22 cellular contexts compared by ENCODE assay signal in the genomic region with DNA sequence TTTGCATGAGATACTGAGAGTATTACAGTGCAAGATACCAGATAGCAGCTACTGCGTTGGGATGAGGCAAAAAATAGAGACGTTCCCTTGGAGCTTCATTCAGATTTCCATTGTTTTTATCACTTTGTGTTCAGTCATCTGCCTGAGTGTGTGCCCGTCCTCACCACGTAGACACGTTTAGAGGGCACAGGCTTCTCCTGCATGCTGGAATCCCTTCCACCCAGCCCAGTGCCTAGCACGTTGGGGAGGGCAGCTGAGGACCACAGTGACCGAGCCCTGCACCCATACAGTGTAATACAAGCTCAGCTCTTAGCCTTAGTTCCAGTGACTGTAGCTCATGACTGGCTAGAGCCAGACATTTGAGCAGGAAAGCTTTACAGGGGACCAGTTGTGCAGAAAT.
DNase-seq lines count a peak whose midpoint lies in the region; ATAC-seq, FAIRE-seq and TF ChIP-seq lines count a peak whose summit lies in the region.
"Had no signal": no experiment of that assay in that cellular context is flagged by ENCODE, and none has a peak within 500 bp of the region (broad histone marks: within the 10 kb centered on the region; RNA-seq: fewer than 3 reads in every experiment).

No MANE protein-coding gene starts in this region.

- 68 to 87% (median 74%) methylated on average over 7 of the region's 7 CpGs for WGBS in heart left ventricle, 4 donors
- WGBS in H1 (ENCODE audit: extremely low coverage in 1 of 2, insufficient coverage in 1 of 2, insufficient read length in 1 of 2, insufficient replicate concordance in 2 of 2, low coverage in 1 of 2, low lambda C conversion rate in 2 of 2, missing lambda C conversion rate in 1 of 2), 2 experiments = 91% methylated on average over 7 of the region's 7 CpGs; no CpG with 5 or more reads in 1 of the 2 experiments

- H3K27ac ChIP-seq in heart left ventricle (no peak overlapping the region), right atrium auricular region (no peak overlapping the region), GM23338 (ENCODE audit: low read depth) (no peak overlapping the region), H1 (ENCODE audit: low read depth, low read length) (no peak overlapping the region)
- H3K27ac ChIP-seq: 22Rv1; A549; BLaER1 treated with 17β-estradiol and CSF1 and Interleukin-3, amounts not matched to agents 10 nM and 100 nM; C4-2B had no signal

- peaks cover 0 to 11% (median 0%) of the 10 kb centered on the region in 12 donors for H3K4me1 ChIP-seq in heart left ventricle
- peaks cover 0 to 10% of the 10 kb centered on the region in 2 donors for H3K4me1 ChIP-seq in right atrium auricular region
- peaks cover 6% of the 10 kb centered on the region for H3K4me1 ChIP-seq in GM23338 (ENCODE audit: insufficient read depth)
- peaks cover 0 to 4% (median 0%) of the 10 kb centered on the region in 4 experiments; a peak in 2 of 7 replicates for H3K4me1 ChIP-seq in H1 (replicated peaks in 1 of 4; ENCODE audit: control insufficient read depth in 3 of 4, insufficient read depth in 4 of 4, low read length in 3 of 4)
- H3K4me1 ChIP-seq: A549; BLaER1 treated with 17β-estradiol and CSF1 and Interleukin-3, amounts not matched to agents 10 nM and 100 nM; Caco-2 had no signal

- no peak overlapping the region for H3K4ac ChIP-seq in H1 (replicated peaks; ENCODE audit: insufficient read length, low read depth, low read length)

- H3K4me1 Mint-ChIP-seq in GM23338 = peaks cover 12% of the 10 kb centered on the region
- H3K4me1 Mint-ChIP-seq in stimulated activated naive B cell treated with anti-CD40 and anti-IgM and Interleukin-4, amounts not matched to agents 10 μg/mL and 1 μg/mL and 100 μg/mL, for 72 hours = no peaks in the 10 kb centered on the region
- H3K4me1 Mint-ChIP-seq: B cell had no signal

- H3K79me1 ChIP-seq in H1 (ENCODE audit: low read depth, low read length) = no peaks in the 10 kb centered on the region

- TF ChIP-seq EP300 in H1 (IDR thresholded peaks at IDR 0.05; ENCODE audit: borderline replicate concordance in 1 of 2, low read depth in 2 of 2, low read length in 2 of 2) = no peak

- CTCF ChIA-PET in H1 (lab: Charles Lee; ENCODE audit: partially characterized antibody) = interaction anchor here (1.0 to 1.5 kb wide), 4 partner anchors 11 to 53 kb away, joined by 3 to 4 read pairs (median 4); no protein-coding TSS in a partner anchor

- POLR2A ChIA-PET in H1 (lab: Charles Lee; ENCODE audit: partially characterized antibody) = no interaction called here

- H3K9ac ChIP-seq in H1 (replicated peaks in 1 of 4; ENCODE audit: extremely low read depth in 1 of 4, low read depth in 3 of 4, low read length in 3 of 4) = no peak overlapping the region
- H3K9ac ChIP-seq: BLaER1 treated with 17β-estradiol and CSF1 and Interleukin-3, amounts not matched to agents 10 nM and 100 nM had no signal

- H3K18ac ChIP-seq in H1 (ENCODE audit: extremely low read depth, low read length) = peak overlapping the region; percentile 62; the same call in 1 of the 2 replicates

- no peak overlapping the region for H3K4me3 Mint-ChIP-seq in GM23338
- no peak overlapping the region for H3K4me3 Mint-ChIP-seq in stimulated activated naive B cell treated with anti-CD40 and anti-IgM and Interleukin-4, amounts not matched to agents 10 μg/mL and 1 μg/mL and 100 μg/mL, for 72 hours
- H3K4me3 Mint-ChIP-seq: B cell; CD4-positive, alpha-beta T cell; CD8-positive, alpha-beta T cell had no signal

- no peak overlapping the region for H2BK12ac ChIP-seq in H1 (ENCODE audit: low read depth, low read length)

- H2BK120ac ChIP-seq in H1 (replicated peaks; ENCODE audit: low read depth, low read length) = no peak overlapping the region

- 0 out of 2 replicates have a peak overlapping the region, but pooled peaks have one; percentile 23 for H3K27ac Mint-ChIP-seq in GM23338
- H3K27ac Mint-ChIP-seq in stimulated activated naive B cell treated with anti-CD40 and anti-IgM and Interleukin-4, amounts not matched to agents 10 μg/mL and 1 μg/mL and 100 μg/mL, for 72 hours = no peak overlapping the region
- H3K27ac Mint-ChIP-seq: B cell; CD4-positive, alpha-beta T cell; CD8-positive, alpha-beta T cell had no signal

- no peak overlapping the region for H4K5ac ChIP-seq in H1 (ENCODE audit: insufficient read length, low read depth, low read length)

- no peaks in the 10 kb centered on the region for H3K23me2 ChIP-seq in H1 (ENCODE audit: low read depth, low read length)

- H3K36me3 ChIP-seq in heart left ventricle (peaks cover 0 to 16% (median 0%) of the 10 kb centered on the region in 9 donors), right atrium auricular region (peaks cover 5% of the 10 kb centered on the region), GM23338 (ENCODE audit: insufficient read depth) (peaks cover 4% of the 10 kb centered on the region; the same call in 1 of the 2 replicates), H1 (ENCODE audit: control insufficient read depth in 2 of 4, insufficient read depth in 4 of 4, low read length in 3 of 4) (no peaks in the 10 kb centered on the region)

- no peaks in the 10 kb centered on the region for H3K27me3 ChIP-seq in heart left ventricle
- no peaks in the 10 kb centered on the region for H3K27me3 ChIP-seq in right atrium auricular region
- H3K27me3 ChIP-seq in GM23338 (ENCODE audit: insufficient read depth) = no peaks in the 10 kb centered on the region
- H3K27me3 ChIP-seq in H1 (replicated peaks in 1 of 4; ENCODE audit: control insufficient read depth in 3 of 4, extremely low read depth in 1 of 4, insufficient read depth in 3 of 4, low read length in 3 of 4) = no peaks in the 10 kb centered on the region
- H3K27me3 ChIP-seq: BLaER1 treated with 17β-estradiol and CSF1 and Interleukin-3, amounts not matched to agents 10 nM and 100 nM had no signal

- TF ChIP-seq RAD21 in H1 (IDR thresholded peaks at IDR 0.05 in 1 of 2, conservative IDR thresholded peaks at IDR 0.05 in 1 of 2; ENCODE audit: low read depth in 2 of 2, low read length in 2 of 2) = no peak

- H3K27me3 Mint-ChIP-seq in GM23338 (ENCODE audit: insufficient read depth, low read depth, poor library complexity) = peaks cover 8% of the 10 kb centered on the region
- H3K27me3 Mint-ChIP-seq in stimulated activated naive B cell treated with anti-CD40 and anti-IgM and Interleukin-4, amounts not matched to agents 10 μg/mL and 1 μg/mL and 100 μg/mL, for 72 hours = peaks cover 0 to 10% of the 10 kb centered on the region in 2 donors
- H3K27me3 Mint-ChIP-seq: B cell had no signal

- no peaks in the 10 kb centered on the region for H3K9me3 ChIP-seq in heart left ventricle
- H3K9me3 ChIP-seq in right atrium auricular region = no peaks in the 10 kb centered on the region
- no peaks in the 10 kb centered on the region; a peak in 1 of 4 replicates for H3K9me3 ChIP-seq in H1 (ENCODE audit: insufficient read depth in 2 of 2, low read depth in 1 of 2, low read length in 1 of 2)
- H3K9me3 ChIP-seq: A549, Caco-2 had no signal

- H3K4me3 ChIP-seq in heart left ventricle (no peak overlapping the region), right atrium auricular region (no peak overlapping the region), GM23338 (no peak overlapping the region), H1 (ENCODE audit: extremely low read depth in 1 of 4, insufficient read depth in 2 of 4, low read depth in 3 of 4, low read length in 4 of 4) (no peak overlapping the region)
- H3K4me3 ChIP-seq: A549; BLaER1 treated with 17β-estradiol and CSF1 and Interleukin-3, amounts not matched to agents 10 nM and 100 nM had no signal

- no peak overlapping the region for H2AFZ ChIP-seq in GM23338
- H2AFZ ChIP-seq in H1 (ENCODE audit: low read length) = no peak overlapping the region

- H2BK5ac ChIP-seq in H1 (ENCODE audit: low read depth, low read length) = no peak overlapping the region

- no peak overlapping the region for H3K23ac ChIP-seq in H1 (ENCODE audit: insufficient read length)

- no peaks in the 10 kb centered on the region; the same call in 1 of the 2 replicates for H3K9me2 ChIP-seq in GM23338 (ENCODE audit: insufficient read depth)

- H3K79me2 ChIP-seq in GM23338 (replicated peaks; ENCODE audit: insufficient read depth) (no peaks in the 10 kb centered on the region), H1 (ENCODE audit: control insufficient read depth in 1 of 2, insufficient read depth in 2 of 2, low read length in 2 of 2) (no peaks in the 10 kb centered on the region; a peak in 1 of 4 replicates)

- H3K14ac ChIP-seq in H1 (ENCODE audit: insufficient read length) = no peak overlapping the region

- no peak overlapping the region for H2AK5ac ChIP-seq in H1 (ENCODE audit: low read depth, low read length)

- intact Hi-C loops in heart left ventricle (cut with DNase I) = loop anchor here in 1 of 10 donors (10.0 kb wide), 1 partner anchor 139 kb away; no protein-coding TSS in a partner anchor

- no peak for TF ChIP-seq POLR2A in heart left ventricle (IDR thresholded peaks at IDR 0.05)
- no peak for TF ChIP-seq POLR2A in H1 (IDR thresholded peaks at IDR 0.05; ENCODE audit: control extremely low read depth in 1 of 2, low read depth in 2 of 2, low read length in 2 of 2)

- FAIRE-seq in H1 (lab: Jason Lieb, UNC) = no peak
- FAIRE-seq: A549, D721Med, G401.6, GM12891, GM19239 had no signal

- no peak overlapping the region for H4K91ac ChIP-seq in H1 (replicated peaks; ENCODE audit: insufficient read length, low read length)

- TF ChIP-seq CTCF in heart left ventricle (IDR thresholded peaks at IDR 0.05) = no peak
- TF ChIP-seq CTCF in right atrium auricular region (IDR thresholded peaks at IDR 0.05) = no peak
- no peak for TF ChIP-seq CTCF in GM23338 (conservative IDR thresholded peaks at IDR 0.05; ENCODE audit: low read depth in 2 of 2)
- TF ChIP-seq CTCF in H1 (IDR thresholded peaks at IDR 0.05; ENCODE audit: control extremely low read depth in 1 of 3, insufficient read depth in 1 of 3, low read depth in 1 of 3, low read length in 3 of 3) = no peak

- H3K36me3 Mint-ChIP-seq in GM23338 (ENCODE audit: low read depth) = peaks cover 13% of the 10 kb centered on the region
- no peaks in the 10 kb centered on the region for H3K36me3 Mint-ChIP-seq in stimulated activated naive B cell treated with anti-CD40 and anti-IgM and Interleukin-4, amounts not matched to agents 10 μg/mL and 1 μg/mL and 100 μg/mL, for 72 hours
- H3K36me3 Mint-ChIP-seq: CD8-positive, alpha-beta T cell had no signal

- no peak overlapping the region for H3K56ac ChIP-seq in H1 (replicated peaks; ENCODE audit: insufficient read length, low read depth, low read length)

- H4K20me1 ChIP-seq in GM23338 (replicated peaks; ENCODE audit: insufficient read depth) (no peaks in the 10 kb centered on the region), H1 (replicated peaks in 1 of 2; ENCODE audit: control insufficient read depth in 1 of 2, insufficient read depth in 2 of 2, low read length in 2 of 2) (no peaks in the 10 kb centered on the region)

- no peaks in the 10 kb centered on the region; the same call in 2 of the 3 replicates for H3K9me3 Mint-ChIP-seq in GM23338
- H3K9me3 Mint-ChIP-seq in stimulated activated naive B cell treated with anti-CD40 and anti-IgM and Interleukin-4, amounts not matched to agents 10 μg/mL and 1 μg/mL and 100 μg/mL, for 72 hours = peaks cover 7 to 8% of the 10 kb centered on the region in 2 donors
- H3K9me3 Mint-ChIP-seq: CD4-positive, alpha-beta T cell had no signal

- no peaks in the 10 kb centered on the region for H3F3A ChIP-seq in GM23338 (replicated peaks; ENCODE audit: low read depth)

- DNase-seq in heart left ventricle = no peak
- no peak for DNase-seq in right atrium auricular region (ENCODE audit: low spot score)
- no peak for DNase-seq in GM23338 (ENCODE audit: low spot score)
- DNase-seq in H1 (ENCODE audit: low read depth in 1 of 2, low spot score in 2 of 2) = no peak
- no peak for DNase-seq in stimulated activated naive B cell treated with anti-CD40 and anti-IgM and Interleukin-4, amounts not matched to agents 10 μg/mL and 1 μg/mL and 100 μg/mL, for 72 hours
- no peak for DNase-seq in GM19240 (ENCODE audit: insufficient read length, low spot score)
- DNase-seq: AML-193; Caco-2; Calu3; CD4-positive, alpha-beta T cell; CD8-positive, alpha-beta T cell; DMS79 treated with DMSO at 0.1 percent for 48 hours; GF-D8 had no signal

- H2BK15ac ChIP-seq in H1 (ENCODE audit: low read length) = no peak overlapping the region

- no peak overlapping the region for H2BK20ac ChIP-seq in H1 (ENCODE audit: low read length)

- peak in 3 of 4 donors; percentile 18 to 50 (median 35) for ATAC-seq in heart left ventricle
- no peak for ATAC-seq in GM23338
- no peak for ATAC-seq in stimulated activated naive B cell treated with anti-CD40 and anti-IgM and Interleukin-4, amounts not matched to agents 10 μg/mL and 1 μg/mL and 100 μg/mL, for 72 hours (replicated peaks)
- ATAC-seq: A549; CD8-positive, alpha-beta T cell had no signal

- H3K4me2 ChIP-seq in GM23338 (no peak overlapping the region), H1 (ENCODE audit: insufficient read depth in 1 of 2, low read depth in 2 of 2, low read length in 2 of 2) (no peak overlapping the region)
- H3K4me2 ChIP-seq: A549; BLaER1 treated with 17β-estradiol and CSF1 and Interleukin-3, amounts not matched to agents 10 nM and 100 nM had no signal

- no peak overlapping the region for H4K8ac ChIP-seq in H1 (ENCODE audit: extremely low read depth, insufficient read depth, low read length)

Comparison
In these comparisons a context has a peak if more than half of its experiments do, and no peak if none do; other contexts are left out.
1. ATAC-seq: peak in heart left ventricle (3 of 4); none in GM23338 (single experiment) and stimulated activated naive B cell treated with anti-CD40 and anti-IgM and Interleukin-4, amounts not matched to agents 10 μg/mL and 1 μg/mL and 100 μg/mL, for 72 hours (0 of 2).